Comparison of ENCODE assay signal across 8 cellular contexts in the genomic region with DNA sequence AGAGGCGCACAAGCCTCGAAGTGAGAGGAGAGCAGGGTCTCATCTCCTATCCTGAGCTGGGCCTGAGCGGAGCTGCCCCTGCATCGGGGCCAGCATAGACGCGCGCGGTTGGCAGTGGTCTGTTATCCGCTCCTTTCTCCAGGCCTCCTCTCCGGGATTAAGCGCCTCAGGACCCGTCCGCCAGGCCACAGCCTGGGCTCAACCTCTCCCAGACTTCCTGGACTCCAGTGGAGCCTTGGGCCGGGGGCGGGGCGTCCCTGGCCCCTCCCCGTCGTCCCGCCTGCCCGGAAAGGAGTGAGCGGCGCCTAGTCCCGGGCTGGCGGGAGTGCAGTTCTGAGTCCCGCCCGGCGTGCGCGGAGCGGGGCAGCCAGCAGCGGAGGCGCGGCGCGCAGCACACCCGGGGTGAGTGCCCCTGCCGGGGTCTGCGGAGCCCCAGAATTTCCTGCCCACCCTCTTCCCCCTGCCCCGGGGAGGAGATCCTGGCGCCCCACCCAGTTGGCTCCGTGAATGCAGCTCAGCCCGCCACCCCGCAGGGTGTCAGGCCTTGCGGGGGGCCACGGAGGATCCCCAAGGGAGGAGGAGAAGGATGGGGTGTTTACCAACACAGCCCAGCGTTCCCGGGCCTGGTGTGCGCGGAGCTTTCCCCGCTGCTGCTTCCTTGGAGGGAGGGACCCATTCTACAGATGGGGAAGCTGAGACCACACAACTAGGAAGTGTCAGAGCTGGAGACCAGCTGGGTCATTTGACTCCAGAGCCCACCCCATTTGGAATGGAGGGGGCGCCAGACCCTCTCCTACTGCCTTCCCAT. TPM values are rescaled to one million over a fixed set of nuclear protein-coding genes. Genes with fewer than 3 reads are reported as not detected.
DNase-seq lines count a peak whose midpoint lies in the region; ATAC-seq, FAIRE-seq and TF ChIP-seq lines count a peak whose summit lies in the region.

A gene with protein sequence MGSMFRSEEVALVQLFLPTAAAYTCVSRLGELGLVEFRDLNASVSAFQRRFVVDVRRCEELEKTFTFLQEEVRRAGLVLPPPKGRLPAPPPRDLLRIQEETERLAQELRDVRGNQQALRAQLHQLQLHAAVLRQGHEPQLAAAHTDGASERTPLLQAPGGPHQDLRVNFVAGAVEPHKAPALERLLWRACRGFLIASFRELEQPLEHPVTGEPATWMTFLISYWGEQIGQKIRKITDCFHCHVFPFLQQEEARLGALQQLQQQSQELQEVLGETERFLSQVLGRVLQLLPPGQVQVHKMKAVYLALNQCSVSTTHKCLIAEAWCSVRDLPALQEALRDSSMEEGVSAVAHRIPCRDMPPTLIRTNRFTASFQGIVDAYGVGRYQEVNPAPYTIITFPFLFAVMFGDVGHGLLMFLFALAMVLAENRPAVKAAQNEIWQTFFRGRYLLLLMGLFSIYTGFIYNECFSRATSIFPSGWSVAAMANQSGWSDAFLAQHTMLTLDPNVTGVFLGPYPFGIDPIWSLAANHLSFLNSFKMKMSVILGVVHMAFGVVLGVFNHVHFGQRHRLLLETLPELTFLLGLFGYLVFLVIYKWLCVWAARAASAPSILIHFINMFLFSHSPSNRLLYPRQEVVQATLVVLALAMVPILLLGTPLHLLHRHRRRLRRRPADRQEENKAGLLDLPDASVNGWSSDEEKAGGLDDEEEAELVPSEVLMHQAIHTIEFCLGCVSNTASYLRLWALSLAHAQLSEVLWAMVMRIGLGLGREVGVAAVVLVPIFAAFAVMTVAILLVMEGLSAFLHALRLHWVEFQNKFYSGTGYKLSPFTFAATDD (plus strand): TSS at position 308 of the 808 bp plus-strand sequence. CDS start 2,247 bp downstream, outside the sequence.

- H3K27me3 ChIP-seq in brain microvascular endothelial cell (replicated peaks) (no peaks in the 10 kb centered on the region), skeletal muscle satellite cell (ENCODE audit: control insufficient read depth, insufficient read depth, low read length) (no peaks in the 10 kb centered on the region)

- H3K9me3 ChIP-seq in skeletal muscle satellite cell (replicated peaks; ENCODE audit: low read length): no peaks in the 10 kb centered on the region

- H3K9ac ChIP-seq in skeletal muscle satellite cell (ENCODE audit: low read depth, low read length): peak within 1 kb of the TSS; percentile 89

- TF ChIP-seq CTCF in brain microvascular endothelial cell (IDR thresholded peaks at IDR 0.05; ENCODE audit: low read depth, low read length, missing control alignments): no peak

- H3K27ac ChIP-seq in brain microvascular endothelial cell: peak within 1 kb of the TSS; percentile 75

- H3K4me3 ChIP-seq in brain microvascular endothelial cell (ENCODE audit: low read depth, low read length) (peak within 1 kb of the TSS; percentile 68), iPS-11a (ENCODE audit: low read depth, low read length) (peak within 1 kb of the TSS; percentile 27), skeletal muscle satellite cell (ENCODE audit: low read length) (peak within 1 kb of the TSS; percentile 91)

- FAIRE-seq in GM12891 (lab: Jason Lieb, UNC): peak; percentile 87

- peaks cover 53% of the 10 kb centered on the region for H3K4me1 ChIP-seq in skeletal muscle satellite cell (ENCODE audit: control insufficient read depth, insufficient read depth, low read length)

- ATAC-seq in HG03354 (IDR thresholded peaks at IDR 0.05; ENCODE audit: poor library complexity, severe bottlenecking, unreplicated experiment) (no peak), HG03025 (IDR thresholded peaks at IDR 0.05; ENCODE audit: low FRiP score, unreplicated experiment) (no peak)

- in situ Hi-C loops in brain microvascular endothelial cell (cut with HindIII; ENCODE audit: low pct_ligation_motif_present, low sequenced_read_pairs): no loop called here

- peak within 1 kb of the TSS; percentile 90 for H3K4me2 ChIP-seq in skeletal muscle satellite cell (ENCODE audit: low read length)

- H3K36me3 ChIP-seq in brain microvascular endothelial cell (replicated peaks) (peaks cover 23% of the 10 kb centered on the region), skeletal muscle satellite cell (ENCODE audit: insufficient read depth, low read length) (peaks cover 17% of the 10 kb centered on the region)

- TF ChIP-seq POLR2A in GM12891 (IDR thresholded peaks at IDR 0.05; ENCODE audit: low read depth, low read length): peak; percentile 77

- peak; percentile 93 for DNase-seq in GM12891 (ENCODE audit: insufficient read length, low spot score)
- DNase-seq in HUDEP-2 (lab: John Stamatoyannopoulos, UW; ENCODE audit: unreplicated experiment in 76 of 76): peak in 71 of 76 experiments; percentile 11 to 82 (median 61)
- peak; percentile 37 for DNase-seq in T-helper 9 cell
- DNase-seq in brain microvascular endothelial cell: peak; percentile 46

TF ChIP-seq in GM12891, 5 proteins besides CTCF, POLR2A, EP300 and RAD21:
- TF ChIP-seq TAF1 (IDR thresholded peaks at IDR 0.05; ENCODE audit: low read depth, low read length) (peak; percentile 59; the same call in 1 of the 2 replicates), POU2F2 (IDR thresholded peaks at IDR 0.05; ENCODE audit: low read depth, low read length) (no peak), SPI1 (IDR thresholded peaks at IDR 0.05; ENCODE audit: low read depth, low read length) (no peak), POLR2AphosphoS5 (IDR thresholded peaks at IDR 0.05; ENCODE audit: low read depth, low read length) (0 out of 2 replicates have a peak, but pooled peaks have one; percentile 43)

RNA-seq across cellular contexts. Expression of the gene that starts here (rescaled TPM):
- 85.7 TPM for polyA plus RNA-seq in GM12891 (2012; ENCODE audit: low read depth, missing spikeins)
- 129 and 182 TPM in 2 replicates for total RNA-seq in skeletal muscle satellite cell (2012; rRNA removed)

Comparison
In these comparisons a context has a peak if more than half of its experiments do, and no peak if none do; other contexts are left out.
1. DNase-seq: peak in every context shown above with its lines; median percentile 93 in GM12891; 61 in HUDEP-2; 46 in brain microvascular endothelial cell; 37 in T-helper 9 cell.
2. H3K4me3 ChIP-seq: peak in every context shown above with its lines; median percentile 91 in skeletal muscle satellite cell; 68 in brain microvascular endothelial cell; 27 in iPS-11a.